Comparison of ENCODE assay signal across 27 cellular contexts in genomic region chr6:135311446-135312200, GRCh38.
DNase-seq lines count a peak whose midpoint lies in the region; ATAC-seq and TF ChIP-seq lines count a peak whose summit lies in the region.
"Had no signal": no experiment of that assay in that cellular context is flagged by ENCODE, and none has a peak within 500 bp of the region (broad histone marks: within the 10 kb centered on the region; RNA-seq: fewer than 3 reads in every experiment).

No MANE protein-coding gene starts in this region.

- H3K9me3 ChIP-seq in spleen (no peaks in the 10 kb centered on the region), tibial nerve (no peaks in the 10 kb centered on the region)
- H3K9me3 ChIP-seq: heart right ventricle, SJCRH30, testis had no signal

- H3K27ac Mint-ChIP-seq in activated naive CD4-positive, alpha-beta T cell treated with anti-CD3 and anti-CD28 coated beads, Interleukin-2, amount 50 U/mL, for 72 hours, result no peak overlapping the region
- H3K27ac Mint-ChIP-seq: activated CD4-positive, alpha-beta memory T cell treated with anti-CD3 and anti-CD28 coated beads for 36 hours; nephron progenitor cell; stimulated activated naive B cell treated with anti-CD40 and anti-IgM and Interleukin-4, amounts not matched to agents 10 μg/mL and 1 μg/mL and 100 μg/mL, for 72 hours had no signal

- peak; percentile 76 for DNase-seq in DMS53 treated with DMSO at 0.1 percent for 48 hours (lab: John Stamatoyannopoulos, UW; ENCODE audit: unreplicated experiment)
- peak; percentile 70 for DNase-seq in NCI-H1436 (lab: John Stamatoyannopoulos, UW)
- DNase-seq in NCI-H2171 (lab: John Stamatoyannopoulos, UW), result peak; percentile 80
- DNase-seq in SHP77 (lab: John Stamatoyannopoulos, UW), result peak; percentile 21 to 23
- no peak for DNase-seq in spleen
- DNase-seq in activated naive CD4-positive, alpha-beta T cell treated with anti-CD3 and anti-CD28 coated beads, Interleukin-2, amount 50 U/mL, for 72 hours (ENCODE audit: low spot score in 2 of 2), result no peak
- no peak for DNase-seq in tibial nerve (ENCODE audit: low spot score in 2 of 2)
- DNase-seq: activated CD4-positive, alpha-beta memory T cell treated with anti-CD3 and anti-CD28 coated beads for 36 hours; activated naive CD4-positive, alpha-beta T cell; activated T-cell treated with anti-CD3 and anti-CD28 coated beads for 4 hours; amygdala; dermis blood vessel endothelial cell; DMS 273 treated with DMSO at 0.1 percent for 48 hours; GM23248; heart right ventricle; KBM-7; left ventricle myocardium superior; midbrain; NCI-H526; nephron progenitor cell; OCI-M1; SJCRH30; stimulated activated CD4-positive, alpha-beta T cell treated with anti-CD3 and anti-CD28 coated beads, Interleukin-1b, Interleukin-23, amount 100 ng/mL, for 48 hours; stimulated activated naive B cell treated with anti-CD40 and anti-IgM and Interleukin-4, amounts not matched to agents 10 μg/mL and 1 μg/mL and 100 μg/mL, for 72 hours; testis had no signal

- TF ChIP-seq POLR2A in spleen (IDR thresholded peaks at IDR 0.05) (no peak), tibial nerve (IDR thresholded peaks at IDR 0.05) (no peak)

- H3K27me3 ChIP-seq in spleen (replicated peaks in 1 of 7) (no peaks in the 10 kb centered on the region), tibial nerve (no peaks in the 10 kb centered on the region)
- H3K27me3 ChIP-seq: heart right ventricle, SJCRH30, testis had no signal

- no peaks in the 10 kb centered on the region for H3K36me3 ChIP-seq in spleen
- H3K36me3 ChIP-seq in tibial nerve, result peaks cover 0 to 60% (median 0%) of the 10 kb centered on the region in 3 donors
- H3K36me3 ChIP-seq: SJCRH30 had no signal

- ATAC-seq in activated naive CD4-positive, alpha-beta T cell treated with anti-CD3 and anti-CD28 coated beads, Interleukin-2, amount 50 U/mL, for 72 hours, result no peak
- no peak for ATAC-seq in GM18498 (IDR thresholded peaks at IDR 0.05; ENCODE audit: unreplicated experiment)
- ATAC-seq: heart right ventricle; left ventricle myocardium superior; stimulated activated naive B cell treated with anti-CD40 and anti-IgM and Interleukin-4, amounts not matched to agents 10 μg/mL and 1 μg/mL and 100 μg/mL, for 72 hours had no signal

- intact Hi-C loops in spleen (cut with DNase I; ENCODE audit: low total_unique reads), result no loop called here

- H3K9me3 Mint-ChIP-seq in activated naive CD4-positive, alpha-beta T cell treated with anti-CD3 and anti-CD28 coated beads, Interleukin-2, amount 50 U/mL, for 72 hours, result no peaks in the 10 kb centered on the region
- H3K9me3 Mint-ChIP-seq: activated CD4-positive, alpha-beta memory T cell treated with anti-CD3 and anti-CD28 coated beads for 36 hours; nephron progenitor cell; stimulated activated naive B cell treated with anti-CD40 and anti-IgM and Interleukin-4, amounts not matched to agents 10 μg/mL and 1 μg/mL and 100 μg/mL, for 72 hours had no signal

- H3K4me3 ChIP-seq in spleen (no peak overlapping the region), tibial nerve (no peak overlapping the region)
- H3K4me3 ChIP-seq: GM23248, heart right ventricle, SJCRH30, testis had no signal

- no peak for TF ChIP-seq EP300 in tibial nerve (IDR thresholded peaks at IDR 0.05)

- no peaks in the 10 kb centered on the region for H3K36me3 Mint-ChIP-seq in activated naive CD4-positive, alpha-beta T cell treated with anti-CD3 and anti-CD28 coated beads, Interleukin-2, amount 50 U/mL, for 72 hours
- H3K36me3 Mint-ChIP-seq: activated CD4-positive, alpha-beta memory T cell treated with anti-CD3 and anti-CD28 coated beads for 36 hours had no signal

- TF ChIP-seq CTCF in spleen (IDR thresholded peaks at IDR 0.05 in 8 of 11, conservative IDR thresholded peaks at IDR 0.05 in 3 of 11), result no peak
- TF ChIP-seq CTCF in tibial nerve (IDR thresholded peaks at IDR 0.05), result no peak

- 77 to 92% (median 87%) methylated on average over 4 of the region's 4 CpGs for WGBS in spleen, 5 donors
- 74 to 76% methylated on average over 4 of the region's 4 CpGs for WGBS in tibial nerve, 2 donors

- H3K27ac ChIP-seq in spleen (no peak overlapping the region), tibial nerve (no peak overlapping the region)
- H3K27ac ChIP-seq: C4-2B, GM23248, heart right ventricle, SJCRH30, testis had no signal

- peaks cover 0 to 6% (median 0%) of the 10 kb centered on the region in 6 donors for H3K4me1 ChIP-seq in spleen
- peaks cover 0 to 4% (median 0%) of the 10 kb centered on the region in 4 donors for H3K4me1 ChIP-seq in tibial nerve
- H3K4me1 ChIP-seq: SJCRH30, testis had no signal

Comparison
In these comparisons a context has a peak if more than half of its experiments do, and no peak if none do; other contexts are left out.
1. DNase-seq: peak in DMS53 treated with DMSO at 0.1 percent for 48 hours (single experiment), NCI-H1436 (single experiment), NCI-H2171 (single experiment) and SHP77 (2 of 2); none in spleen (single experiment), activated naive CD4-positive, alpha-beta T cell treated with anti-CD3 and anti-CD28 coated beads, Interleukin-2, amount 50 U/mL, for 72 hours (0 of 2) and tibial nerve (0 of 2).